8 cellular contexts compared by ENCODE assay signal in genomic region chrX:41558531-41558930, GRCh38.
DNase-seq lines count a peak whose midpoint lies in the region; ATAC-seq and TF ChIP-seq lines count a peak whose summit lies in the region.

No MANE protein-coding gene starts in this region.

- peak; percentile 39 for TF ChIP-seq CTCF in GM12873 (IDR thresholded peaks at IDR 0.05; ENCODE audit: insufficient read depth, low read depth, low read length, missing control alignments)

- ATAC-seq in SK-N-SH treated with all-trans-retinoic acid at 6 μM for 48 hours = peak; percentile 61
- no peak for ATAC-seq in HG03460 (IDR thresholded peaks at IDR 0.05; ENCODE audit: unreplicated experiment)

- DNase-seq in ACHN = peak; percentile 29
- peak; percentile 18 for DNase-seq in germinal center (ENCODE audit: low spot score)
- DNase-seq in activated T-cell treated with anti-CD3 and anti-CD28 coated beads for 4 hours = no peak
- no peak for DNase-seq in GF-D8 (lab: John Stamatoyannopoulos, UW)
- no peak for DNase-seq in epidermal melanocyte (ENCODE audit: insufficient read length, low spot score)

- in situ Hi-C loops in ACHN (cut with HindIII; ENCODE audit: low pct_ligation_motif_present, low pct_unique_long_range_greater_than_20kb, low sequenced_read_pairs) = no loop called here

TF ChIP-seq in SK-N-SH treated with all-trans-retinoic acid at 6 μM for 48 hours, 23 proteins besides CTCF, POLR2A, EP300 and RAD21:
- TF ChIP-seq TOX (CRISPR knock-in tag; IDR thresholded peaks at IDR 0.05; ENCODE audit: borderline replicate concordance) (no peak), CSDC2 (CRISPR knock-in tag; IDR thresholded peaks at IDR 0.05) (no peak), BACH2 (CRISPR knock-in tag; IDR thresholded peaks at IDR 0.05; ENCODE audit: borderline replicate concordance) (no peak), ZNF70 (CRISPR knock-in tag; IDR thresholded peaks at IDR 0.05) (no peak), ZC3H10 (CRISPR knock-in tag; IDR thresholded peaks at IDR 0.05) (no peak), GLIS3 (CRISPR knock-in tag; IDR thresholded peaks at IDR 0.05) (no peak), ZFP30 (CRISPR knock-in tag; IDR thresholded peaks at IDR 0.05) (no peak), CSRNP3 (CRISPR knock-in tag; IDR thresholded peaks at IDR 0.05) (no peak), TCF4 (CRISPR knock-in tag; IDR thresholded peaks at IDR 0.05; ENCODE audit: borderline replicate concordance) (no peak), RARB (CRISPR knock-in tag; IDR thresholded peaks at IDR 0.05) (no peak), ZNF565 (CRISPR knock-in tag; conservative IDR thresholded peaks at IDR 0.05; ENCODE audit: low read depth) (no peak), PPARA (CRISPR knock-in tag; IDR thresholded peaks at IDR 0.05; ENCODE audit: borderline replicate concordance) (no peak), ISL1 (CRISPR knock-in tag; IDR thresholded peaks at IDR 0.05) (no peak), PATZ1 (CRISPR knock-in tag; IDR thresholded peaks at IDR 0.05; ENCODE audit: borderline replicate concordance) (no peak), OSR1 (CRISPR knock-in tag; IDR thresholded peaks at IDR 0.05) (no peak), CREB5 (CRISPR knock-in tag; IDR thresholded peaks at IDR 0.05; ENCODE audit: low read depth) (no peak), ZNF8 (CRISPR knock-in tag; IDR thresholded peaks at IDR 0.05) (no peak), ESRRG (CRISPR knock-in tag; IDR thresholded peaks at IDR 0.05) (no peak), TSHZ2 (CRISPR knock-in tag; IDR thresholded peaks at IDR 0.05) (no peak), ARNTL (CRISPR knock-in tag; IDR thresholded peaks at IDR 0.05; ENCODE audit: borderline replicate concordance, low read depth) (no peak)

Comparison
In these comparisons a context has a peak if more than half of its experiments do, and no peak if none do; other contexts are left out.
1. DNase-seq: peak in ACHN (single experiment) and germinal center (single experiment); none in activated T-cell treated with anti-CD3 and anti-CD28 coated beads for 4 hours (single experiment), GF-D8 (single experiment) and epidermal melanocyte (single experiment).